In genomic region chr12:77229640-77230442, GRCh38 we compare ENCODE assay signal across 1 cellular context.
TF ChIP-seq lines count a peak whose summit lies in the region.

No MANE protein-coding gene starts in this region.

TF ChIP-seq in WTC11, 78 proteins besides CTCF, POLR2A, EP300 and RAD21 (continued from another document):
- no peak for TF ChIP-seq AR (CRISPR knock-in tag; IDR thresholded peaks at IDR 0.05)
- no peak for TF ChIP-seq SMAD3 (CRISPR knock-in tag; IDR thresholded peaks at IDR 0.05; ENCODE audit: borderline replicate concordance)
- no peak for TF ChIP-seq NR2C2 (CRISPR knock-in tag; IDR thresholded peaks at IDR 0.05)
- TF ChIP-seq SP1 (CRISPR knock-in tag; conservative IDR thresholded peaks at IDR 0.05) = no peak
- no peak for TF ChIP-seq ZNF219 (CRISPR knock-in tag; IDR thresholded peaks at IDR 0.05; ENCODE audit: borderline replicate concordance)
- TF ChIP-seq HMGA2 (CRISPR knock-in tag; IDR thresholded peaks at IDR 0.05) = no peak
